In genomic region chr1:9121891-9122409, GRCh38 we compare ENCODE assay signal across 9 cellular contexts. TPM values are rescaled to one million over a fixed set of nuclear protein-coding genes. Genes with fewer than 3 reads are reported as not detected.
A peak's percentile ranks its signal among the peaks of the same experiment; 100 is the strongest.
DNase-seq lines count a peak whose midpoint lies in the region; ATAC-seq lines count a peak whose summit lies in the region.
"Had no signal": no experiment of that assay in that cellular context is flagged by ENCODE, and none has a peak within 500 bp of the region (broad histone marks: within the 10 kb centered on the region; RNA-seq: fewer than 3 reads in every experiment).

No MANE protein-coding gene starts in this region.

- peak; percentile 65 for DNase-seq in activated naive CD8-positive, alpha-beta T cell treated with anti-CD3 and anti-CD28 coated beads for 36 hours
- peak; percentile 48 for DNase-seq in stimulated activated CD8-positive, alpha-beta memory T cell treated with anti-CD3 and anti-CD28 coated beads, Interleukin-4, amount 100 ng/mL, for 48 hours
- no peak for DNase-seq in NCI-H524 (lab: John Stamatoyannopoulos, UW)
- DNase-seq in NCI-H446 treated with DMSO at 0.1 percent for 48 hours (lab: John Stamatoyannopoulos, UW): no peak
- DNase-seq in pons (ENCODE audit: low spot score): no peak
- DNase-seq: NCI-H2227 treated with DMSO at 0.1 percent for 48 hours had no signal

- ATAC-seq in GM19397 (IDR thresholded peaks at IDR 0.05; ENCODE audit: unreplicated experiment) (peak; percentile 49), HG03442 (IDR thresholded peaks at IDR 0.05; ENCODE audit: unreplicated experiment) (peak; percentile 67), HG02970 (IDR thresholded peaks at IDR 0.05; ENCODE audit: low FRiP score, unreplicated experiment) (no peak)

- no peak overlapping the region for H3K27ac Mint-ChIP-seq in activated naive CD8-positive, alpha-beta T cell treated with anti-CD3 and anti-CD28 coated beads for 36 hours

- peak overlapping the region; percentile 50 for H3K4me3 Mint-ChIP-seq in activated naive CD8-positive, alpha-beta T cell treated with anti-CD3 and anti-CD28 coated beads for 36 hours

- peaks cover 26% of the 10 kb centered on the region for H3K4me1 Mint-ChIP-seq in activated naive CD8-positive, alpha-beta T cell treated with anti-CD3 and anti-CD28 coated beads for 36 hours

- no peaks in the 10 kb centered on the region for H3K9me3 Mint-ChIP-seq in activated naive CD8-positive, alpha-beta T cell treated with anti-CD3 and anti-CD28 coated beads for 36 hours

- H3K27me3 Mint-ChIP-seq in activated naive CD8-positive, alpha-beta T cell treated with anti-CD3 and anti-CD28 coated beads for 36 hours: no peaks in the 10 kb centered on the region

- H3K36me3 Mint-ChIP-seq in activated naive CD8-positive, alpha-beta T cell treated with anti-CD3 and anti-CD28 coated beads for 36 hours: no peaks in the 10 kb centered on the region

RNA-seq across cellular contexts. Expression of gene GPR157, which starts 7.0 kb away (rescaled TPM):
- total RNA-seq in activated naive CD8-positive, alpha-beta T cell treated with anti-CD3 and anti-CD28 coated beads for 36 hours: 1 to 10 TPM; 2.1 to 2.3 TPM

RNA-seq across cellular contexts. Expression of gene SLC2A5, which starts 52.5 kb away (rescaled TPM):
- total RNA-seq in activated naive CD8-positive, alpha-beta T cell treated with anti-CD3 and anti-CD28 coated beads for 36 hours: under 1 TPM in 1 of 2 experiments, not detected in 1; 0.08 TPM

Comparison
In these comparisons a context has a peak if more than half of its experiments do, and no peak if none do; other contexts are left out.
1. DNase-seq: peak in activated naive CD8-positive, alpha-beta T cell treated with anti-CD3 and anti-CD28 coated beads for 36 hours (single experiment) and stimulated activated CD8-positive, alpha-beta memory T cell treated with anti-CD3 and anti-CD28 coated beads, Interleukin-4, amount 100 ng/mL, for 48 hours (single experiment); none in NCI-H524 (0 of 2), NCI-H446 treated with DMSO at 0.1 percent for 48 hours (single experiment) and pons (single experiment).